28 cellular contexts compared by ENCODE assay signal in genomic region chr6:139538366-139538765, GRCh38.
DNase-seq lines count a peak whose midpoint lies in the region; ATAC-seq and TF ChIP-seq lines count a peak whose summit lies in the region.
"Had no signal": no experiment of that assay in that cellular context is flagged by ENCODE, and none has a peak within 500 bp of the region (broad histone marks: within the 10 kb centered on the region; RNA-seq: fewer than 3 reads in every experiment).

No MANE protein-coding gene starts in this region.

- peaks cover 6 to 39% (median 21%) of the 10 kb centered on the region in 4 donors for H3K4me1 ChIP-seq in tibial artery

- peak overlapping the region; percentile 64 to 81 for H3K27ac Mint-ChIP-seq in natural killer cell treated with Interleukin-12 subunit alpha and Interleukin-12 subunit beta and Interleukin-15 and Interleukin-18, amount 100 ng/mL, for 72 hours
- no peak overlapping the region for H3K27ac Mint-ChIP-seq in natural killer cell
- H3K27ac Mint-ChIP-seq: memory B cell, nephron progenitor cell, progenitor cell of endocrine pancreas had no signal

- H3K4me1 Mint-ChIP-seq in natural killer cell treated with Interleukin-12 subunit alpha and Interleukin-12 subunit beta and Interleukin-15 and Interleukin-18, amount 100 ng/mL, for 72 hours (ENCODE audit: low read depth in 2 of 2) = peaks cover 31 to 46% of the 10 kb centered on the region in 2 donors
- H3K4me1 Mint-ChIP-seq in natural killer cell = peaks cover 33 to 34% of the 10 kb centered on the region in 2 donors

- H3K36me3 ChIP-seq in tibial artery = no peaks in the 10 kb centered on the region
- H3K36me3 ChIP-seq: spleen, vagina had no signal

- H3K27me3 ChIP-seq in tibial artery = no peaks in the 10 kb centered on the region
- H3K27me3 ChIP-seq: spleen, vagina had no signal

- no peak for ATAC-seq in natural killer cell treated with Interleukin-12 subunit alpha and Interleukin-12 subunit beta and Interleukin-15 and Interleukin-18, amount 100 ng/mL, for 72 hours
- no peak for ATAC-seq in natural killer cell
- ATAC-seq in left cardiac atrium = no peak
- ATAC-seq: GM12878 had no signal

- no peak for DNase-seq in natural killer cell treated with Interleukin-12 subunit alpha and Interleukin-12 subunit beta and Interleukin-15 and Interleukin-18, amount 100 ng/mL, for 72 hours (ENCODE audit: low spot score)
- no peak for DNase-seq in natural killer cell
- DNase-seq in choroid plexus epithelial cell (ENCODE audit: low read depth) = peak; percentile 53
- DNase-seq in lung microvascular endothelial cell (ENCODE audit: low read depth in 2 of 2) = peak; percentile 95 to 99
- DNase-seq in tibial artery = no peak
- DNase-seq in left cardiac atrium = no peak
- no peak for DNase-seq in hepatic stellate cell (ENCODE audit: low spot score)
- no peak for DNase-seq in A172 (ENCODE audit: low spot score)
- DNase-seq: activated gamma-delta T cell; caudate nucleus; CD4-positive, CD25-positive, alpha-beta regulatory T cell; DMS153; effector memory CD4-positive, alpha-beta T cell; GF-D8; hippocampal formation; Karpas-422; kidney; NCI-H1092; NCI-H2107; NCI-H526; nephron progenitor cell; SHP77; spleen; T-helper 1 cell had no signal

- H3K4me3 ChIP-seq in choroid plexus epithelial cell (ENCODE audit: low read depth, low read length) = no peak overlapping the region
- no peak overlapping the region for H3K4me3 ChIP-seq in tibial artery
- H3K4me3 ChIP-seq: GM12878, spleen, vagina had no signal

- H3K9me3 Mint-ChIP-seq in natural killer cell treated with Interleukin-12 subunit alpha and Interleukin-12 subunit beta and Interleukin-15 and Interleukin-18, amount 100 ng/mL, for 72 hours = no peaks in the 10 kb centered on the region
- no peaks in the 10 kb centered on the region for H3K9me3 Mint-ChIP-seq in natural killer cell
- H3K9me3 Mint-ChIP-seq: CD4-positive, CD25-positive, alpha-beta regulatory T cell; memory B cell; nephron progenitor cell had no signal

- H3K4me3 Mint-ChIP-seq in natural killer cell treated with Interleukin-12 subunit alpha and Interleukin-12 subunit beta and Interleukin-15 and Interleukin-18, amount 100 ng/mL, for 72 hours = no peak overlapping the region
- no peak overlapping the region for H3K4me3 Mint-ChIP-seq in natural killer cell
- H3K4me3 Mint-ChIP-seq: CD4-positive, CD25-positive, alpha-beta regulatory T cell; memory B cell; nephron progenitor cell had no signal

- peaks cover 0 to 5% of the 10 kb centered on the region in 2 donors for H3K27me3 Mint-ChIP-seq in natural killer cell treated with Interleukin-12 subunit alpha and Interleukin-12 subunit beta and Interleukin-15 and Interleukin-18, amount 100 ng/mL, for 72 hours
- peaks cover 0 to 3% of the 10 kb centered on the region in 2 donors for H3K27me3 Mint-ChIP-seq in natural killer cell (ENCODE audit: low read depth in 2 of 2)
- H3K27me3 Mint-ChIP-seq: CD4-positive, CD25-positive, alpha-beta regulatory T cell; memory B cell; progenitor cell of endocrine pancreas had no signal

- TF ChIP-seq CTCF in natural killer cell (IDR thresholded peaks at IDR 0.05) (no peak), choroid plexus epithelial cell (conservative IDR thresholded peaks at IDR 0.05; ENCODE audit: low read depth, low read length) (no peak), tibial artery (IDR thresholded peaks at IDR 0.05) (no peak)

- H3K9me3 ChIP-seq in tibial artery = no peaks in the 10 kb centered on the region
- H3K9me3 ChIP-seq: spleen, vagina had no signal

- intact Hi-C loops in natural killer cell (cut with micrococcal nuclease) = loop anchor here (5.0 kb wide), 1 partner anchor 166 kb away; the partner anchor contains the start of gene CITED2
- intact Hi-C loops in tibial artery (cut with DNase I; ENCODE audit: low total_unique reads) = loop anchor here (10.0 kb wide), 1 partner anchor 164 kb away; the partner anchor contains the start of gene CITED2
- intact Hi-C loops in left cardiac atrium (cut with DNase I) = no loop called here

- H3K36me3 Mint-ChIP-seq in natural killer cell treated with Interleukin-12 subunit alpha and Interleukin-12 subunit beta and Interleukin-15 and Interleukin-18, amount 100 ng/mL, for 72 hours = no peaks in the 10 kb centered on the region
- no peaks in the 10 kb centered on the region for H3K36me3 Mint-ChIP-seq in natural killer cell
- H3K36me3 Mint-ChIP-seq: CD4-positive, CD25-positive, alpha-beta regulatory T cell had no signal

- H3K27ac ChIP-seq in tibial artery = no peak overlapping the region
- H3K27ac ChIP-seq: spleen had no signal

Comparison
In these comparisons a context has a peak if more than half of its experiments do, and no peak if none do; other contexts are left out.
1. H3K27ac Mint-ChIP-seq: peak in natural killer cell treated with Interleukin-12 subunit alpha and Interleukin-12 subunit beta and Interleukin-15 and Interleukin-18, amount 100 ng/mL, for 72 hours (2 of 2); none in natural killer cell (0 of 2).
2. DNase-seq: peak in choroid plexus epithelial cell (single experiment) and lung microvascular endothelial cell (2 of 2); none in natural killer cell treated with Interleukin-12 subunit alpha and Interleukin-12 subunit beta and Interleukin-15 and Interleukin-18, amount 100 ng/mL, for 72 hours (single experiment), natural killer cell (single experiment), tibial artery (0 of 2), left cardiac atrium (single experiment), hepatic stellate cell (single experiment) and A172 (single experiment).
3. intact Hi-C loops: an anchor here in natural killer cell (5.0 kb wide) and tibial artery (10.0 kb wide); none called in left cardiac atrium.